In genomic region chr1:206055639-206056323, GRCh38 we compare ENCODE assay signal across 10 cellular contexts. TPM values are rescaled to one million over a fixed set of nuclear protein-coding genes. Genes with fewer than 3 reads are reported as not detected.
A peak's percentile ranks its signal among the peaks of the same experiment; 100 is the strongest.
DNase-seq lines count a peak whose midpoint lies in the region; ATAC-seq, FAIRE-seq and TF ChIP-seq lines count a peak whose summit lies in the region.
"Not testable (repeated sequence)": the region's sequence is repeated elsewhere in the genome, so short reads cannot be mapped to it uniquely, and the experiment has no call there.
"Had no signal": no experiment of that assay in that cellular context is flagged by ENCODE, and none has a peak within 500 bp of the region (broad histone marks: within the 10 kb centered on the region; RNA-seq: fewer than 3 reads in every experiment).

No MANE protein-coding gene starts in this region.

- not testable (repeated sequence) for TF ChIP-seq EP300 in H1 (IDR thresholded peaks at IDR 0.05; ENCODE audit: borderline replicate concordance in 1 of 2, low read depth in 2 of 2, low read length in 2 of 2)

- H3K27ac Mint-ChIP-seq in memory B cell: peak overlapping the region; percentile 90
- H3K27ac Mint-ChIP-seq in stimulated activated memory B cell treated with anti-CD40 and anti-IgM and Interleukin-4, amounts not matched to agents 10 μg/mL and 1 μg/mL and 100 μg/mL, for 72 hours: peak overlapping the region; percentile 94

- peaks cover 66% of the 10 kb centered on the region for H3K4me1 ChIP-seq in OCI-LY3 (ENCODE audit: low read length)
- H3K4me1 ChIP-seq in H1 (replicated peaks in 1 of 4; ENCODE audit: control insufficient read depth in 3 of 4, insufficient read depth in 4 of 4, low read length in 3 of 4): not testable (repeated sequence)

- H3K4me1 Mint-ChIP-seq in memory B cell: peaks cover 55% of the 10 kb centered on the region
- H3K4me1 Mint-ChIP-seq in stimulated activated memory B cell treated with anti-CD40 and anti-IgM and Interleukin-4, amounts not matched to agents 10 μg/mL and 1 μg/mL and 100 μg/mL, for 72 hours: peaks cover 92% of the 10 kb centered on the region

- not testable (repeated sequence) for H2BK12ac ChIP-seq in H1 (ENCODE audit: low read depth, low read length)

- peaks cover 95% of the 10 kb centered on the region for H3K79me2 ChIP-seq in OCI-LY3 (ENCODE audit: low read length)
- H3K79me2 ChIP-seq in H1 (ENCODE audit: control insufficient read depth in 1 of 2, insufficient read depth in 2 of 2, low read length in 2 of 2): not testable (repeated sequence)

- not testable (repeated sequence) for TF ChIP-seq CTCF in GM12865 (IDR thresholded peaks at IDR 0.05; ENCODE audit: insufficient read depth, low read depth, low read length, missing control alignments); OCI-LY3 (IDR thresholded peaks at IDR 0.05; ENCODE audit: low read depth, low read length); H1 (IDR thresholded peaks at IDR 0.05; ENCODE audit: control extremely low read depth in 1 of 3, insufficient read depth in 1 of 3, low read depth in 1 of 3, low read length in 3 of 3); kidney epithelial cell (IDR thresholded peaks at IDR 0.05; ENCODE audit: insufficient read depth, low read length, poor library complexity, severe bottlenecking)

- DNase-seq in Caki2 (ENCODE audit: low read depth): peak; percentile 80
- not testable (repeated sequence) for DNase-seq in GM12865 (ENCODE audit: low read depth); H1 (ENCODE audit: low read depth in 1 of 2, low spot score in 2 of 2); kidney epithelial cell (ENCODE audit: low read depth); memory B cell (ENCODE audit: low spot score in 2 of 2)

- H4K20me1 ChIP-seq in OCI-LY3 (ENCODE audit: insufficient read depth, low read length): peaks cover 21% of the 10 kb centered on the region
- not testable (repeated sequence) for H4K20me1 ChIP-seq in H1 (replicated peaks in 1 of 2; ENCODE audit: control insufficient read depth in 1 of 2, insufficient read depth in 2 of 2, low read length in 2 of 2)

- H3K4me3 Mint-ChIP-seq in memory B cell: peak overlapping the region; percentile 66
- H3K4me3 Mint-ChIP-seq in stimulated activated memory B cell treated with anti-CD40 and anti-IgM and Interleukin-4, amounts not matched to agents 10 μg/mL and 1 μg/mL and 100 μg/mL, for 72 hours: peak overlapping the region; percentile 77

- WGBS in H1 (ENCODE audit: extremely low coverage in 1 of 2, insufficient coverage in 1 of 2, insufficient read length in 1 of 2, insufficient replicate concordance in 2 of 2, low coverage in 1 of 2, low lambda C conversion rate in 2 of 2, missing lambda C conversion rate in 1 of 2), 2 experiments: 83% methylated on average over 8 of the region's 8 CpGs; no CpG with 5 or more reads in 1 of the 2 experiments

- peaks cover 25% of the 10 kb centered on the region for H3K36me3 Mint-ChIP-seq in memory B cell
- H3K36me3 Mint-ChIP-seq in stimulated activated memory B cell treated with anti-CD40 and anti-IgM and Interleukin-4, amounts not matched to agents 10 μg/mL and 1 μg/mL and 100 μg/mL, for 72 hours: peaks cover 72% of the 10 kb centered on the region

- not testable (repeated sequence) for H3K27me3 Mint-ChIP-seq in memory B cell; stimulated activated memory B cell treated with anti-CD40 and anti-IgM and Interleukin-4, amounts not matched to agents 10 μg/mL and 1 μg/mL and 100 μg/mL, for 72 hours

- POLR2A ChIA-PET in H1 (lab: Charles Lee; ENCODE audit: partially characterized antibody): not testable (repeated sequence)

- not testable (repeated sequence) for H3K56ac ChIP-seq in H1 (replicated peaks; ENCODE audit: insufficient read length, low read depth, low read length)

- H2AK5ac ChIP-seq in H1 (ENCODE audit: low read depth, low read length): not testable (repeated sequence)

- not testable (repeated sequence) for TF ChIP-seq POLR2A in H1 (IDR thresholded peaks at IDR 0.05; ENCODE audit: control extremely low read depth in 1 of 2, low read depth in 2 of 2, low read length in 2 of 2)

- H2BK15ac ChIP-seq in H1 (ENCODE audit: low read length): not testable (repeated sequence)

- not testable (repeated sequence) for H3K23me2 ChIP-seq in H1 (ENCODE audit: low read depth, low read length)

- not testable (repeated sequence) for H3K27me3 ChIP-seq in OCI-LY3 (ENCODE audit: low read depth, low read length); H1 (replicated peaks in 1 of 4; ENCODE audit: control insufficient read depth in 3 of 4, extremely low read depth in 1 of 4, insufficient read depth in 3 of 4, low read length in 3 of 4); kidney epithelial cell (ENCODE audit: control insufficient read depth, insufficient read depth, low read length)

- H3K4me3 ChIP-seq in GM12865 (ENCODE audit: low read depth, low read length) (peak overlapping the region; percentile 89), OCI-LY3 (ENCODE audit: low read length) (peak overlapping the region; percentile 80), kidney epithelial cell (ENCODE audit: low read depth, low read length) (peak overlapping the region; percentile 37)
- H3K4me3 ChIP-seq in H1 (ENCODE audit: extremely low read depth in 1 of 4, insufficient read depth in 2 of 4, low read depth in 3 of 4, low read length in 4 of 4): not testable (repeated sequence)

- H4K91ac ChIP-seq in H1 (replicated peaks; ENCODE audit: insufficient read length, low read length): not testable (repeated sequence)

- H3K9me3 ChIP-seq in OCI-LY3 (ENCODE audit: insufficient read depth, low read length); H1 (ENCODE audit: insufficient read depth in 2 of 2, low read depth in 1 of 2, low read length in 1 of 2): not testable (repeated sequence)

- H4K5ac ChIP-seq in H1 (ENCODE audit: insufficient read length, low read depth, low read length): not testable (repeated sequence)

- H3K27ac ChIP-seq in OCI-LY3 (ENCODE audit: low read length): peak overlapping the region; percentile 94
- H3K27ac ChIP-seq in H1 (ENCODE audit: low read depth, low read length): not testable (repeated sequence)

- not testable (repeated sequence) for H2AFZ ChIP-seq in OCI-LY3 (ENCODE audit: low read depth, low read length)
- 0 out of 2 replicates have a peak overlapping the region, but pooled peaks have one; percentile 14 for H2AFZ ChIP-seq in H1 (ENCODE audit: low read length)

- H3K4ac ChIP-seq in H1 (replicated peaks; ENCODE audit: insufficient read length, low read depth, low read length): not testable (repeated sequence)

- H3K14ac ChIP-seq in H1 (ENCODE audit: insufficient read length): not testable (repeated sequence)

- FAIRE-seq in H1 (lab: Jason Lieb, UNC): not testable (repeated sequence)

- not testable (repeated sequence) for ATAC-seq in memory B cell (ENCODE audit: low read depth); stimulated activated memory B cell treated with anti-CD40 and anti-IgM and Interleukin-4, amounts not matched to agents 10 μg/mL and 1 μg/mL and 100 μg/mL, for 72 hours

- peaks cover 74% of the 10 kb centered on the region for H3K36me3 ChIP-seq in OCI-LY3 (replicated peaks; ENCODE audit: low read depth, low read length)
- H3K36me3 ChIP-seq in H1 (ENCODE audit: control insufficient read depth in 2 of 4, insufficient read depth in 4 of 4, low read length in 3 of 4); kidney epithelial cell (ENCODE audit: control insufficient read depth, insufficient read depth, low read length): not testable (repeated sequence)

- not testable (repeated sequence) for H2BK5ac ChIP-seq in H1 (ENCODE audit: low read depth, low read length)

- not testable (repeated sequence) for H2BK120ac ChIP-seq in H1 (replicated peaks; ENCODE audit: low read depth, low read length)

- not testable (repeated sequence) for H3K79me1 ChIP-seq in H1 (ENCODE audit: low read depth, low read length)

- H3K4me2 ChIP-seq in OCI-LY3 (ENCODE audit: low read length): peak overlapping the region; percentile 72
- not testable (repeated sequence) for H3K4me2 ChIP-seq in H1 (ENCODE audit: insufficient read depth in 1 of 2, low read depth in 2 of 2, low read length in 2 of 2)

- H2BK20ac ChIP-seq in H1 (ENCODE audit: low read length): not testable (repeated sequence)

- TF ChIP-seq RAD21 in H1 (IDR thresholded peaks at IDR 0.05 in 1 of 2, conservative IDR thresholded peaks at IDR 0.05 in 1 of 2; ENCODE audit: low read depth in 2 of 2, low read length in 2 of 2): not testable (repeated sequence)

- in situ Hi-C loops in Caki2 (cut with HindIII; ENCODE audit: low pct_unique_long_range_greater_than_20kb, low sequenced_read_pairs): not testable (repeated sequence)

- not testable (repeated sequence) for H3K18ac ChIP-seq in H1 (ENCODE audit: extremely low read depth, low read length)

- peak overlapping the region; percentile 98 for H3K9ac ChIP-seq in OCI-LY3 (ENCODE audit: low read length)
- not testable (repeated sequence) for H3K9ac ChIP-seq in H1 (replicated peaks in 1 of 4; ENCODE audit: extremely low read depth in 1 of 4, low read depth in 3 of 4, low read length in 3 of 4)

- H3K9me3 Mint-ChIP-seq in memory B cell; stimulated activated memory B cell treated with anti-CD40 and anti-IgM and Interleukin-4, amounts not matched to agents 10 μg/mL and 1 μg/mL and 100 μg/mL, for 72 hours: not testable (repeated sequence)

- H4K8ac ChIP-seq in H1 (ENCODE audit: extremely low read depth, insufficient read depth, low read length): not testable (repeated sequence)

- CTCF ChIA-PET in H1 (lab: Charles Lee; ENCODE audit: partially characterized antibody): interaction anchor here (0.6 to 2.9 kb wide), 14 partner anchors 12 to 446 kb away, joined by 3 to 10 read pairs (median 3); no protein-coding TSS in a partner anchor

- H3K23ac ChIP-seq in H1 (ENCODE audit: insufficient read length): not testable (repeated sequence)

RNA-seq across cellular contexts. Expression of gene RHEX, which starts 2.8 kb away (rescaled TPM):
- total RNA-seq in Caki2 (2014; rRNA removed; shearing (Covaris generic); ENCODE audit: low replicate concordance): 0.14 and 1.1 TPM in 2 replicates
- not detected in 2 replicates for total RNA-seq in H1 (2021; fragmentation: NEBNext Ultra II Directional; extraction: Animal tissue kit (Norgen Biotek cat#: 25700))
- polyA plus RNA-seq in H1 (2011; rRNA removed): not detected in 2 replicates
- polyA plus RNA-seq in H1 (2011; cell fraction: cytosol; rRNA removed): not detected
- not detected for polyA plus RNA-seq in H1 (2011; cell fraction: nucleus; rRNA removed)
- polyA plus RNA-seq in H1 (2012, experiment 1 of 2): not detected in 4 replicates
- polyA plus RNA-seq in H1 (2012, experiment 2 of 2): not detected
- not detected for polyA plus RNA-seq in H1 (2013, experiment 1 of 2)
- not detected for polyA plus RNA-seq in H1 (2013, experiment 2 of 2)
- not detected in 2 replicates for polyA minus RNA-seq in H1 (2011; rRNA and poly(A)+ RNA removed)
- not detected for polyA minus RNA-seq in H1 (2011; cell fraction: cytosol; rRNA and poly(A)+ RNA removed)
- polyA minus RNA-seq in H1 (2011; cell fraction: nucleus; rRNA and poly(A)+ RNA removed): not detected
- 0.42 and 0.82 TPM in 2 replicates for total RNA-seq in kidney epithelial cell
- total RNA-seq: CD8-positive, alpha-beta T cell; G401 had no signal
- polyA plus RNA-seq: CD14-positive monocyte had no signal

RNA-seq across cellular contexts. Expression of gene CTSE, which starts 32.1 kb away (rescaled TPM):
- 0.54 TPM in 1 of 2 replicates, not detected in the other for total RNA-seq in Caki2 (2014; rRNA removed; shearing (Covaris generic); ENCODE audit: low replicate concordance)
- not detected in 2 replicates for total RNA-seq in H1 (2021; fragmentation: NEBNext Ultra II Directional; extraction: Animal tissue kit (Norgen Biotek cat#: 25700))
- 0.03 TPM in 1 of 2 replicates, not detected in the other for polyA plus RNA-seq in H1 (2011; rRNA removed)
- not detected for polyA plus RNA-seq in H1 (2011; cell fraction: cytosol; rRNA removed)
- polyA plus RNA-seq in H1 (2011; cell fraction: nucleus; rRNA removed): not detected
- not detected in 4 replicates for polyA plus RNA-seq in H1 (2012, experiment 1 of 2)
- not detected for polyA plus RNA-seq in H1 (2012, experiment 2 of 2)
- not detected for polyA plus RNA-seq in H1 (2013, experiment 1 of 2)
- polyA plus RNA-seq in H1 (2013, experiment 2 of 2): not detected
- not detected in 2 replicates for polyA minus RNA-seq in H1 (2011; rRNA and poly(A)+ RNA removed)
- not detected for polyA minus RNA-seq in H1 (2011; cell fraction: cytosol; rRNA and poly(A)+ RNA removed)
- polyA minus RNA-seq in H1 (2011; cell fraction: nucleus; rRNA and poly(A)+ RNA removed): not detected
- total RNA-seq in kidney epithelial cell: not detected in 2 replicates
- total RNA-seq: CD8-positive, alpha-beta T cell; G401 had no signal
- polyA plus RNA-seq: CD14-positive monocyte had no signal

RNA-seq across cellular contexts. Expression of gene RAB7B, which starts 52.6 kb away (rescaled TPM):
- 1.1 and 1.4 TPM in 2 replicates for total RNA-seq in Caki2 (2014; rRNA removed; shearing (Covaris generic); ENCODE audit: low replicate concordance)
- total RNA-seq in H1 (2021; fragmentation: NEBNext Ultra II Directional; extraction: Animal tissue kit (Norgen Biotek cat#: 25700)): not detected in 2 replicates
- 0.05 and 0.06 TPM in 2 replicates for polyA plus RNA-seq in H1 (2011; rRNA removed)
- 0.04 TPM for polyA plus RNA-seq in H1 (2011; cell fraction: cytosol; rRNA removed)
- 0.06 TPM for polyA plus RNA-seq in H1 (2011; cell fraction: nucleus; rRNA removed)
- not detected in 4 replicates for polyA plus RNA-seq in H1 (2012, experiment 1 of 2)
- 0.07 TPM for polyA plus RNA-seq in H1 (2012, experiment 2 of 2)
- polyA plus RNA-seq in H1 (2013, experiment 1 of 2): not detected
- not detected for polyA plus RNA-seq in H1 (2013, experiment 2 of 2)
- polyA minus RNA-seq in H1 (2011; rRNA and poly(A)+ RNA removed): 0.17 TPM in 1 of 2 replicates, not detected in the other
- not detected for polyA minus RNA-seq in H1 (2011; cell fraction: cytosol; rRNA and poly(A)+ RNA removed)
- not detected for polyA minus RNA-seq in H1 (2011; cell fraction: nucleus; rRNA and poly(A)+ RNA removed)
- 0.13 TPM in 1 of 2 replicates, not detected in the other for total RNA-seq in kidney epithelial cell
- total RNA-seq: CD8-positive, alpha-beta T cell had no signal
